ENCODE assay signal across 13 cellular contexts in the genomic region with DNA sequence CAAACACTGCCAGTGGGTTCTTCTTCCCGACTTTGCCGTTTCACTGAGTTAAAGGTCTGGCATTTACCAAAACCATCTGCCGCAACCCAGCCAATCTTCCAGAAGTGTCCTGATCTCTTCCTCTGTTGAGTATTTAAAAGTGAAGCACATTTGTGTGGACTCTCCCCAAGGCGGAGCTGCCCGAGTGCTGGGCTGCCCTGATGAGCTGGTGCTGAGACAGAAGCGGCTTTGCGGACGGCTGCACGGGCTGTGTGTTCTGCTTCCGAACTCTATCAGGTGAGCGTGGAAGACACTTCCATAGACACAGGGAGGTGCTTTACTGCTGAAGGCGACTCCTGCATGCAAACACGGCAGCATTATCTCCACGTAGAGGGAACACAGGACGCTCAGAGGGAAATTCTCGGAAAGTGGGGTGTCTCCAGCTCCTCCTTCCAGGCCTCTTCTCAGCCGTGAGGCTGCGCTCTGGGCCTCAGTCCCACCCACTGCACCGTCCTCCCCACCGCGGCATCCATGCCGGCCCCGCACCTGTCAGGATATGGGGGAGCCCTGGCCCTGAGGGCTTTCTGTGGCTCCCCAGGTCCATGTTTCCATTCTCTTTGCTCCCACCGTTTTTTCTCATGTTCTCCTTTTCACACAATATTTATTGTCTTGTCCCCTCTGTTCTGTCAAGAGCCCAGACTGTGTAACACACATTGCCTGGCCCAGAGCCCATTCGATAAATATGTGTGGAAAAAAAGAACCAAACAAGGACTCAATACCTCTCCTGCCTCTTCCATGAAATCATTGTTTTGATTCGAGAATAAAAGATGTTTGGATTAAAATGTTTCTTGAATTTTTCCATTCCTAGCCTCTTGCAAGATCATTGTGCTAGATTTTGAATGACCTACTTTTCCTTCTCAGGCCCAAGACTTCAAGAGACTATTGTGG.
DNase-seq lines count a peak whose midpoint lies in the region; ATAC-seq and TF ChIP-seq lines count a peak whose summit lies in the region.
"Had no signal": no experiment of that assay in that cellular context is flagged by ENCODE, and none has a peak within 500 bp of the region (broad histone marks: within the 10 kb centered on the region; RNA-seq: fewer than 3 reads in every experiment).

No MANE protein-coding gene starts in this region.

- peaks cover 0 to 8% of the 10 kb centered on the region in 2 donors for H3K4me1 ChIP-seq in right atrium auricular region

- CTCF ChIA-PET in activated CD8-positive, alpha-beta T cell treated with anti-CD3 and anti-CD28 coated beads, Interleukin-2, amount 10 ng/mL, durations not matched to agents 7 days and 5 days (lab: Charles Lee), result no interaction called here

- H3K27me3 Mint-ChIP-seq in T-helper 2 cell treated with Interferon-gamma antibody and Interleukin-4, amounts not matched to agents 5 μg/mL and 100 μg/mL, for 36 hours (ENCODE audit: low read depth), result peaks cover 2% of the 10 kb centered on the region
- H3K27me3 Mint-ChIP-seq in activated CD8-positive, alpha-beta T cell treated with anti-CD3 and anti-CD28 coated beads, Interleukin-2, amount 10 ng/mL, durations not matched to agents 7 days and 5 days (ENCODE audit: low read depth), result peaks cover 4% of the 10 kb centered on the region

- no peaks in the 10 kb centered on the region for H3K9me3 Mint-ChIP-seq in T-helper 2 cell treated with Interferon-gamma antibody and Interleukin-4, amounts not matched to agents 5 μg/mL and 100 μg/mL, for 36 hours
- no peaks in the 10 kb centered on the region for H3K9me3 Mint-ChIP-seq in activated CD8-positive, alpha-beta T cell treated with anti-CD3 and anti-CD28 coated beads, Interleukin-2, amount 10 ng/mL, durations not matched to agents 7 days and 5 days (ENCODE audit: insufficient read depth)

- no peak for DNase-seq in T-helper 2 cell treated with Interferon-gamma antibody and Interleukin-4, amounts not matched to agents 5 μg/mL and 100 μg/mL, for 36 hours (ENCODE audit: low spot score)
- DNase-seq in T-helper 2 cell (no peak), right atrium auricular region (ENCODE audit: low spot score) (peak; percentile 48), NCI-H1417 (lab: John Stamatoyannopoulos, UW) (no peak), HUDEP-2 (lab: John Stamatoyannopoulos, UW; ENCODE audit: unreplicated experiment in 76 of 76) (no peak)
- DNase-seq in activated CD8-positive, alpha-beta T cell treated with anti-CD3 and anti-CD28 coated beads, Interleukin-2, amount 10 ng/mL, durations not matched to agents 7 days and 5 days, result no peak
- DNase-seq in stimulated activated CD8-positive, alpha-beta memory T cell treated with anti-CD3 and anti-CD28 coated beads, Interleukin-4, amount 100 ng/mL, for 48 hours, result peak; percentile 22
- DNase-seq: 8988T, hippocampal formation, midbrain, NCI-H510A, small intestine had no signal

- H3K4me3 ChIP-seq in right atrium auricular region, result no peak overlapping the region

- ATAC-seq in activated CD8-positive, alpha-beta T cell treated with anti-CD3 and anti-CD28 coated beads, Interleukin-2, amount 10 ng/mL, durations not matched to agents 7 days and 5 days, result no peak
- no peak for ATAC-seq in esophagus mucosa

- no peaks in the 10 kb centered on the region for H3K36me3 ChIP-seq in right atrium auricular region

- H3K36me3 Mint-ChIP-seq in T-helper 2 cell treated with Interferon-gamma antibody and Interleukin-4, amounts not matched to agents 5 μg/mL and 100 μg/mL, for 36 hours (ENCODE audit: low read depth), result peaks cover 5% of the 10 kb centered on the region
- peaks cover 12% of the 10 kb centered on the region for H3K36me3 Mint-ChIP-seq in activated CD8-positive, alpha-beta T cell treated with anti-CD3 and anti-CD28 coated beads, Interleukin-2, amount 10 ng/mL, durations not matched to agents 7 days and 5 days (ENCODE audit: low read depth)

- peak overlapping the region; percentile 27 for H3K27ac Mint-ChIP-seq in T-helper 2 cell treated with Interferon-gamma antibody and Interleukin-4, amounts not matched to agents 5 μg/mL and 100 μg/mL, for 36 hours
- peak overlapping the region; percentile 67 for H3K27ac Mint-ChIP-seq in activated CD8-positive, alpha-beta T cell treated with anti-CD3 and anti-CD28 coated beads, Interleukin-2, amount 10 ng/mL, durations not matched to agents 7 days and 5 days

- no peak overlapping the region for H3K27ac ChIP-seq in right atrium auricular region

- no peaks in the 10 kb centered on the region for H3K9me3 ChIP-seq in right atrium auricular region

- TF ChIP-seq CTCF in right atrium auricular region (IDR thresholded peaks at IDR 0.05), result no peak

- POLR2A ChIA-PET in activated CD8-positive, alpha-beta T cell treated with anti-CD3 and anti-CD28 coated beads, Interleukin-2, amount 10 ng/mL, durations not matched to agents 7 days and 5 days (lab: Charles Lee), result no interaction called here

- no peak overlapping the region for H3K4me3 Mint-ChIP-seq in T-helper 2 cell treated with Interferon-gamma antibody and Interleukin-4, amounts not matched to agents 5 μg/mL and 100 μg/mL, for 36 hours
- H3K4me3 Mint-ChIP-seq in activated CD8-positive, alpha-beta T cell treated with anti-CD3 and anti-CD28 coated beads, Interleukin-2, amount 10 ng/mL, durations not matched to agents 7 days and 5 days, result no peak overlapping the region

- peaks cover 41% of the 10 kb centered on the region for H3K4me1 Mint-ChIP-seq in T-helper 2 cell treated with Interferon-gamma antibody and Interleukin-4, amounts not matched to agents 5 μg/mL and 100 μg/mL, for 36 hours (ENCODE audit: low read depth)
- peaks cover 64% of the 10 kb centered on the region for H3K4me1 Mint-ChIP-seq in activated CD8-positive, alpha-beta T cell treated with anti-CD3 and anti-CD28 coated beads, Interleukin-2, amount 10 ng/mL, durations not matched to agents 7 days and 5 days (ENCODE audit: low read depth)

- no peaks in the 10 kb centered on the region for H3K27me3 ChIP-seq in right atrium auricular region

Comparison
In these comparisons a context has a peak if more than half of its experiments do, and no peak if none do; other contexts are left out.
1. DNase-seq: peak in right atrium auricular region (single experiment) and stimulated activated CD8-positive, alpha-beta memory T cell treated with anti-CD3 and anti-CD28 coated beads, Interleukin-4, amount 100 ng/mL, for 48 hours (single experiment); none in T-helper 2 cell treated with Interferon-gamma antibody and Interleukin-4, amounts not matched to agents 5 μg/mL and 100 μg/mL, for 36 hours (single experiment), T-helper 2 cell (0 of 5), activated CD8-positive, alpha-beta T cell treated with anti-CD3 and anti-CD28 coated beads, Interleukin-2, amount 10 ng/mL, durations not matched to agents 7 days and 5 days (single experiment), NCI-H1417 (0 of 3) and HUDEP-2 (0 of 76).